ENCODE assay signal across 2 cellular contexts in the genomic region with DNA sequence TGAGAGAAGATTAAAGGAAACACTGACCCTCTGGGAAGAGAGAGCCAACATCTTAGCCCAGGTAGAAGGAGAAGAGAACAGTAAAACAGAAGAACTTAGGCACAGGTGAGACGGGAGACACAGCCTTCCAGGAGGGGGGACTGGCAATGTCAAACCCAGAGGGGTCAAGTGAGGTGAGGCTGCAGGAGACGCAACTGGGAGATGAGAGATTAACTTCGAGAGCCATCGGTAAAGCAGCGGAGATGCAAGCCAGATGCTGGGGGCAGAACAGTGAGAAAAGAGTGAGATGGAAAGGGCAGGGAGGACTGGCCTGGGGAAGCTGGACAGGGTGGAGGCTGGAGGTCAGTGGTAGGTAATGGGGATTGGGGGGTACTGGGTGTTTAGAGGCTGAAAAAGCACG.
TF ChIP-seq lines count a peak whose summit lies in the region.

No MANE protein-coding gene starts in this region.

TF ChIP-seq in IMR-90, 13 proteins besides CTCF, POLR2A, EP300 and RAD21:
- TF ChIP-seq MAFK (IDR thresholded peaks at IDR 0.05; ENCODE audit: low read depth, low read length) = no peak
- no peak for TF ChIP-seq BHLHE40 (IDR thresholded peaks at IDR 0.05; ENCODE audit: low read depth, low read length)
- TF ChIP-seq, protein P1, sequence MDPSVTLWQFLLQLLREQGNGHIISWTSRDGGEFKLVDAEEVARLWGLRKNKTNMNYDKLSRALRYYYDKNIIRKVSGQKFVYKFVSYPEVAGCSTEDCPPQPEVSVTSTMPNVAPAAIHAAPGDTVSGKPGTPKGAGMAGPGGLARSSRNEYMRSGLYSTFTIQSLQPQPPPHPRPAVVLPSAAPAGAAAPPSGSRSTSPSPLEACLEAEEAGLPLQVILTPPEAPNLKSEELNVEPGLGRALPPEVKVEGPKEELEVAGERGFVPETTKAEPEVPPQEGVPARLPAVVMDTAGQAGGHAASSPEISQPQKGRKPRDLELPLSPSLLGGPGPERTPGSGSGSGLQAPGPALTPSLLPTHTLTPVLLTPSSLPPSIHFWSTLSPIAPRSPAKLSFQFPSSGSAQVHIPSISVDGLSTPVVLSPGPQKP (IDR thresholded peaks at IDR 0.05; ENCODE audit: borderline replicate concordance, low read depth, low read length) = no peak
- no peak for TF ChIP-seq RFX5 (IDR thresholded peaks at IDR 0.05; ENCODE audit: low read depth, low read length)
- no peak for TF ChIP-seq CHD1 (IDR thresholded peaks at IDR 0.05; ENCODE audit: low read depth, low read length)
- TF ChIP-seq MXI1 (IDR thresholded peaks at IDR 0.05; ENCODE audit: borderline replicate concordance, low read depth, low read length) = no peak
- TF ChIP-seq, protein P2, sequence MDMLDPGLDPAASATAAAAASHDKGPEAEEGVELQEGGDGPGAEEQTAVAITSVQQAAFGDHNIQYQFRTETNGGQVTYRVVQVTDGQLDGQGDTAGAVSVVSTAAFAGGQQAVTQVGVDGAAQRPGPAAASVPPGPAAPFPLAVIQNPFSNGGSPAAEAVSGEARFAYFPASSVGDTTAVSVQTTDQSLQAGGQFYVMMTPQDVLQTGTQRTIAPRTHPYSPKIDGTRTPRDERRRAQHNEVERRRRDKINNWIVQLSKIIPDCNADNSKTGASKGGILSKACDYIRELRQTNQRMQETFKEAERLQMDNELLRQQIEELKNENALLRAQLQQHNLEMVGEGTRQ (IDR thresholded peaks at IDR 0.05; ENCODE audit: low read depth, low read length) = no peak
- TF ChIP-seq SMC3 (IDR thresholded peaks at IDR 0.05; ENCODE audit: low read depth, low read length) = no peak

TF ChIP-seq in H1, 55 proteins besides CTCF, POLR2A, EP300 and RAD21:
- no peak for TF ChIP-seq TCF12 (IDR thresholded peaks at IDR 0.05; ENCODE audit: low read depth, low read length)
- no peak for TF ChIP-seq CREB1 (IDR thresholded peaks at IDR 0.05)
- no peak for TF ChIP-seq EGR1 (IDR thresholded peaks at IDR 0.05; ENCODE audit: borderline replicate concordance, low read depth, low read length)
- no peak for TF ChIP-seq BACH1 (IDR thresholded peaks at IDR 0.05; ENCODE audit: low read length)
- TF ChIP-seq TAF7 (optimal IDR thresholded peaks at IDR 0.05; ENCODE audit: borderline replicate concordance, low read depth, low read length) = no peak
- TF ChIP-seq TAF1 (IDR thresholded peaks at IDR 0.05; ENCODE audit: low read depth, low read length) = no peak
- TF ChIP-seq SRF (IDR thresholded peaks at IDR 0.05; ENCODE audit: low read depth, low read length) = no peak
- TF ChIP-seq JUN (IDR thresholded peaks at IDR 0.05; ENCODE audit: low read depth, low read length) = no peak
- TF ChIP-seq CTBP2 (IDR thresholded peaks at IDR 0.05; ENCODE audit: borderline replicate concordance, insufficient read depth, insufficient read length, low read length) = no peak
- no peak for TF ChIP-seq SP1 (IDR thresholded peaks at IDR 0.05; ENCODE audit: low read depth, low read length)
- TF ChIP-seq CBX8 (IDR thresholded peaks at IDR 0.05; ENCODE audit: borderline replicate concordance, low read depth, low read length) = no peak
- TF ChIP-seq YY1 (IDR thresholded peaks at IDR 0.05; ENCODE audit: low read depth, low read length) = no peak
- no peak for TF ChIP-seq BCL11A (IDR thresholded peaks at IDR 0.05; ENCODE audit: low read depth in 2 of 2, low read length in 2 of 2)
- TF ChIP-seq, protein P3, sequence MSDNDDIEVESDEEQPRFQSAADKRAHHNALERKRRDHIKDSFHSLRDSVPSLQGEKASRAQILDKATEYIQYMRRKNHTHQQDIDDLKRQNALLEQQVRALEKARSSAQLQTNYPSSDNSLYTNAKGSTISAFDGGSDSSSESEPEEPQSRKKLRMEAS (IDR thresholded peaks at IDR 0.05) = no peak
- TF ChIP-seq, protein P4, sequence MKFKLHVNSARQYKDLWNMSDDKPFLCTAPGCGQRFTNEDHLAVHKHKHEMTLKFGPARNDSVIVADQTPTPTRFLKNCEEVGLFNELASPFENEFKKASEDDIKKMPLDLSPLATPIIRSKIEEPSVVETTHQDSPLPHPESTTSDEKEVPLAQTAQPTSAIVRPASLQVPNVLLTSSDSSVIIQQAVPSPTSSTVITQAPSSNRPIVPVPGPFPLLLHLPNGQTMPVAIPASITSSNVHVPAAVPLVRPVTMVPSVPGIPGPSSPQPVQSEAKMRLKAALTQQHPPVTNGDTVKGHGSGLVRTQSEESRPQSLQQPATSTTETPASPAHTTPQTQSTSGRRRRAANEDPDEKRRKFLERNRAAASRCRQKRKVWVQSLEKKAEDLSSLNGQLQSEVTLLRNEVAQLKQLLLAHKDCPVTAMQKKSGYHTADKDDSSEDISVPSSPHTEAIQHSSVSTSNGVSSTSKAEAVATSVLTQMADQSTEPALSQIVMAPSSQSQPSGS (IDR thresholded peaks at IDR 0.05; ENCODE audit: low read length) = no peak
- no peak for TF ChIP-seq SP4 (IDR thresholded peaks at IDR 0.05; ENCODE audit: low read length)
TF ChIP-seq in H1: peak in this region for 0.
